8 cellular contexts compared by ENCODE assay signal in the genomic region with DNA sequence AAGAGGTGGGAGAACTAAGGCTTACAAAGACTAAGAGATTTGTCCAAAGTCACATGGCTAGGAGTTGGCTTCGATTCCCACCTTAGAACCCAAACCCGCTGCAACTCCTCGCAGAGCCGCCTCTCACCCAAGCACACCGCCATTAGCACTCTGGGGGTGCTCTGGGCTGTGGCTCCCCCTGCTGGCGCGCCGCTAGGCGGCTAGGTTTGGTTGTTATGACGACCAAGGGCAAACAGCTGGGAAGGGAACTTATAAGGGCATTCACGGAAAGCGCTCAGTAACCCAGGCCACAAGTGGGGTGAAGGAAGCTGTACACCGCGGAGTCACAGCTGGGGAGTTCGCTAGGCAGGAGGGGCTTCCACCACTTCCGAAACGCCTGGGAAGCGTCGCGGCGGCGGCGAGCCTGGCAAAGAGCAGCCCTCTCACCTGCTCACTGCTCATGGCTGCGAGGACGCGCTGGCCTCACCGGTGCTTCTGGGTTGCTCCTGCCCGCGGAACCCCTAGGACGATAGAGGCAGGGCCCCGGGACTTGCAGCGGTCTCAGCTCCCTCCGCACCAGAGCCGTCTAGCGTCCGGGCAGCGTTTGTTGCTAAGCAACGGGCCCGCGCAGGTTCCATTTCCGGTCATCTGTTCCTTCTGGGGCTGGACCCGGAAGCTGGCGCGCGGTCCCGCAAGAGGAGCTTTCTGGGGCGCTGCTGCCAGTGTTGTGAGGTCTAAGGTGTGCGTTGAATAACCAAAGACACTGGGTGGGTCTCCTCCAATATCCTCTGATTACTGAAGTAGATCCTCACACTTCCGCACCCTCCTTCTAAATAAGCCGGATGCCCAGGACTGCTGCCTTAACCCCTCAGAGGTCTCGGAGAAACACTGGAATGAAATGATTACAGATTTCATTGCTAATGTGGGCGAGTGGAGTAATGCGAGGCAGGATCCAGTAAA. TPM values are rescaled to one million over a fixed set of nuclear protein-coding genes. Genes with fewer than 3 reads are reported as not detected.
DNase-seq lines count a peak whose midpoint lies in the region; ATAC-seq, FAIRE-seq and TF ChIP-seq lines count a peak whose summit lies in the region.

TSS of gene DNAH7 (minus strand) at position 567 of the 939 bp plus-strand sequence. CDS start at position 441, 126 bp downstream.

- H3K36me3 ChIP-seq in Caco-2 (ENCODE audit: control insufficient read depth, insufficient read depth, low read length): no peaks in the 10 kb centered on the region
- no peaks in the 10 kb centered on the region for H3K36me3 ChIP-seq in endodermal cell (ENCODE audit: control insufficient read depth, insufficient read depth, low read length)
- no peaks in the 10 kb centered on the region for H3K36me3 ChIP-seq in mesendoderm (ENCODE audit: control insufficient read depth, insufficient read depth, low read length)

- H3K27me3 ChIP-seq in Caco-2 (replicated peaks; ENCODE audit: control insufficient read depth, insufficient read depth, low read length): no peaks in the 10 kb centered on the region
- peaks cover 34% of the 10 kb centered on the region for H3K27me3 ChIP-seq in endodermal cell (ENCODE audit: control insufficient read depth, insufficient read depth, low read length, poor library complexity, severe bottlenecking)
- no peaks in the 10 kb centered on the region for H3K27me3 ChIP-seq in mesendoderm (ENCODE audit: insufficient read depth, low read length, poor library complexity)

- H3K4me1 Mint-ChIP-seq in Caco-2 (ENCODE audit: low read depth, unreplicated experiment) (no peaks in the 10 kb centered on the region), endodermal cell (peaks cover 3% of the 10 kb centered on the region)
- peaks cover 18% of the 10 kb centered on the region for H3K4me1 Mint-ChIP-seq in activated CD8-positive, alpha-beta memory T cell treated with anti-CD3 and anti-CD28 coated beads, Interleukin-2, amount 10 ng/mL, durations not matched to agents 7 days and 5 days

- H3K4me1 ChIP-seq in Caco-2 (peaks cover 4% of the 10 kb centered on the region; the same call in 1 of the 2 replicates), endodermal cell (ENCODE audit: control insufficient read depth, insufficient read depth, low read length) (peaks cover 2% of the 10 kb centered on the region), mesendoderm (ENCODE audit: control insufficient read depth, low read depth, low read length) (no peaks in the 10 kb centered on the region)

- H3K4me3 Mint-ChIP-seq in Caco-2 (ENCODE audit: unreplicated experiment) (peak within 1 kb of the TSS; percentile 90), endodermal cell (peak within 1 kb of the TSS; percentile 91)
- H3K4me3 Mint-ChIP-seq in activated CD8-positive, alpha-beta memory T cell treated with anti-CD3 and anti-CD28 coated beads, Interleukin-2, amount 10 ng/mL, durations not matched to agents 7 days and 5 days: peak within 1 kb of the TSS; percentile 76

- peak; percentile 99 for ATAC-seq in GM21367 (IDR thresholded peaks at IDR 0.05; ENCODE audit: unreplicated experiment)
- peak; percentile 93 for ATAC-seq in activated CD8-positive, alpha-beta memory T cell treated with anti-CD3 and anti-CD28 coated beads, Interleukin-2, amount 10 ng/mL, durations not matched to agents 7 days and 5 days

- H3K79me1 ChIP-seq in mesendoderm (ENCODE audit: low read length): no peaks in the 10 kb centered on the region

- peak within 1 kb of the TSS; percentile 85 for H3K56ac ChIP-seq in mesendoderm (ENCODE audit: low read length)

- H3K4me3 ChIP-seq in Caco-2 (ENCODE audit: low read depth, low read length): peak within 1 kb of the TSS; percentile 75
- peak within 1 kb of the TSS; percentile 86 for H3K4me3 ChIP-seq in endodermal cell (ENCODE audit: low read length)
- peak within 1 kb of the TSS; percentile 78 for H3K4me3 ChIP-seq in mesendoderm (ENCODE audit: low read length)

- FAIRE-seq in HTR-8/SVneo (lab: Jason Lieb, UNC): peak; percentile 33

- TF ChIP-seq CTCF in Caco-2 (IDR thresholded peaks at IDR 0.05; ENCODE audit: insufficient read depth in 1 of 2, low read depth in 1 of 2, low read length in 1 of 2, severe bottlenecking in 1 of 2, unreplicated experiment in 1 of 2): peak; percentile 86 to 97
- peak; percentile 96 for TF ChIP-seq CTCF in endodermal cell (conservative IDR thresholded peaks at IDR 0.05)

- no peak within 1 kb of the TSS for H3K18ac ChIP-seq in mesendoderm (ENCODE audit: low read length)

- CTCF ChIA-PET in Caco-2 (lab: Charles Lee): interaction anchor here (0.6 to 1.7 kb wide), 9 partner anchors 9 to 412 kb away, joined by 3 to 22 read pairs (median 3); partner anchors contain the start of gene SLC39A10
- CTCF ChIA-PET in activated CD8-positive, alpha-beta memory T cell treated with anti-CD3 and anti-CD28 coated beads, Interleukin-2, amount 10 ng/mL, durations not matched to agents 7 days and 5 days (lab: Charles Lee): interaction anchor here (0.6 to 4.0 kb wide), 42 partner anchors 9 to 1603 kb away, joined by 3 to 85 read pairs (median 3); partner anchors contain the start of gene CCDC150

- H4K8ac ChIP-seq in mesendoderm (ENCODE audit: low read depth, low read length): no peak within 1 kb of the TSS

- TSS peak; percentile 33 for BruUV-seq in Caco-2 (replicated peaks; lab: Mats Ljungman, UMichigan)

- 8 to 10% methylated on average over 43 to 53 of the region's 53 CpGs for WGBS in endodermal cell (ENCODE audit: insufficient coverage in 1 of 2, insufficient read length in 1 of 2), 2 experiments
- WGBS in mesendoderm (ENCODE audit: extremely low coverage, insufficient coverage, low lambda C conversion rate): no CpG with 5 or more reads among the region's 53 CpGs

- no peak within 1 kb of the TSS for H2AK5ac ChIP-seq in mesendoderm (ENCODE audit: low read length)

- H3K4me2 ChIP-seq in mesendoderm (ENCODE audit: low read length): peak within 1 kb of the TSS; percentile 77

- H3K9me3 Mint-ChIP-seq in Caco-2 (ENCODE audit: unreplicated experiment) (no peaks in the 10 kb centered on the region), endodermal cell (no peaks in the 10 kb centered on the region)
- H3K9me3 Mint-ChIP-seq in activated CD8-positive, alpha-beta memory T cell treated with anti-CD3 and anti-CD28 coated beads, Interleukin-2, amount 10 ng/mL, durations not matched to agents 7 days and 5 days (ENCODE audit: low read depth): no peaks in the 10 kb centered on the region

- intact Hi-C loops in Caco-2 (cut with micrococcal nuclease; ENCODE audit: unreplicated experiment): loop anchor here (1.0 to 10.0 kb wide), 5 partner anchors 211 to 754 kb away; partner anchors contain the start of gene SLC39A10

- no peak within 1 kb of the TSS for H2BK120ac ChIP-seq in mesendoderm (ENCODE audit: low read depth, low read length)

- peak; percentile 89 to 94 for DNase-seq in Caco-2
- DNase-seq in HTR-8/SVneo (ENCODE audit: insufficient read length, low spot score): peak; percentile 78
- peak; percentile 87 to 90 for DNase-seq in NOMO-1 (lab: John Stamatoyannopoulos, UW; ENCODE audit: unreplicated experiment in 2 of 2)
- DNase-seq in activated CD8-positive, alpha-beta memory T cell treated with anti-CD3 and anti-CD28 coated beads, Interleukin-2, amount 10 ng/mL, durations not matched to agents 7 days and 5 days: peak; percentile 96
- DNase-seq in endodermal cell: peak; percentile 96
- peak; percentile 92 for DNase-seq in mesendoderm
- peak; percentile 79 for DNase-seq in stimulated activated CD8-positive, alpha-beta memory T cell treated with anti-CD3 and anti-CD28 coated beads, Interleukin-12 subunit alpha, Interleukin-12 subunit beta, amount 100 ng/mL, for 4 hours (ENCODE audit: low read depth)

- H3K27ac ChIP-seq in endodermal cell (ENCODE audit: low read depth, low read length) (peak within 1 kb of the TSS; percentile 76), mesendoderm (ENCODE audit: low read depth, low read length) (no peak within 1 kb of the TSS)

- H3K36me3 Mint-ChIP-seq in Caco-2 (ENCODE audit: insufficient read depth, unreplicated experiment): no peaks in the 10 kb centered on the region
- no peaks in the 10 kb centered on the region for H3K36me3 Mint-ChIP-seq in activated CD8-positive, alpha-beta memory T cell treated with anti-CD3 and anti-CD28 coated beads, Interleukin-2, amount 10 ng/mL, durations not matched to agents 7 days and 5 days
- no peaks in the 10 kb centered on the region for H3K36me3 Mint-ChIP-seq in endodermal cell (ENCODE audit: low read depth)

- H3K27me3 Mint-ChIP-seq in Caco-2 (ENCODE audit: insufficient read depth, unreplicated experiment) (peaks cover 3% of the 10 kb centered on the region), endodermal cell (ENCODE audit: insufficient read depth) (peaks cover 2% of the 10 kb centered on the region)
- H3K27me3 Mint-ChIP-seq in activated CD8-positive, alpha-beta memory T cell treated with anti-CD3 and anti-CD28 coated beads, Interleukin-2, amount 10 ng/mL, durations not matched to agents 7 days and 5 days: peaks cover 12% of the 10 kb centered on the region

- POLR2A ChIA-PET in Caco-2 (lab: Charles Lee): interaction anchor here (0.6 to 1.4 kb wide), 3 partner anchors 8 to 412 kb away, joined by 3 to 4 read pairs (median 3); partner anchors contain the start of gene SLC39A10

- H3K9me3 ChIP-seq in Caco-2 (no peaks in the 10 kb centered on the region; the same call in 1 of the 2 replicates), endodermal cell (ENCODE audit: control insufficient read depth, low read length) (no peaks in the 10 kb centered on the region)

- H3K79me2 ChIP-seq in mesendoderm (ENCODE audit: control insufficient read depth, insufficient read depth, low read length): no peaks in the 10 kb centered on the region

- H3K27ac Mint-ChIP-seq in Caco-2 (ENCODE audit: unreplicated experiment): peak within 1 kb of the TSS; percentile 97
- H3K27ac Mint-ChIP-seq in activated CD8-positive, alpha-beta memory T cell treated with anti-CD3 and anti-CD28 coated beads, Interleukin-2, amount 10 ng/mL, durations not matched to agents 7 days and 5 days: peak within 1 kb of the TSS; percentile 75
- H3K27ac Mint-ChIP-seq in endodermal cell: peak within 1 kb of the TSS; percentile 97

- H3K4ac ChIP-seq in mesendoderm (ENCODE audit: low read depth, low read length): no peak within 1 kb of the TSS

- H4K5ac ChIP-seq in mesendoderm (ENCODE audit: low read length): peak within 1 kb of the TSS; percentile 8

- no peak within 1 kb of the TSS for H3K23ac ChIP-seq in mesendoderm (ENCODE audit: low read length)

- no peak within 1 kb of the TSS for H2BK5ac ChIP-seq in mesendoderm (ENCODE audit: low read length)

- H3K9ac ChIP-seq in endodermal cell (ENCODE audit: extremely low read depth, low read length, poor library complexity, severe bottlenecking) (peak within 1 kb of the TSS; percentile 90), mesendoderm (ENCODE audit: low read length) (peak within 1 kb of the TSS; percentile 72)

- H2BK15ac ChIP-seq in mesendoderm (replicated peaks; ENCODE audit: low read depth): no peak within 1 kb of the TSS

RNA-seq across cellular contexts. Expression of gene DNAH7, which starts in this region (rescaled TPM):
- total RNA-seq in Caco-2 (2022): 0.16 and 0.30 TPM in 2 replicates
- under 1 TPM in 1 of 2 experiments, not detected in 1; 0.20 TPM for total RNA-seq in activated CD8-positive, alpha-beta memory T cell treated with anti-CD3 and anti-CD28 coated beads, Interleukin-2, amount 10 ng/mL, durations not matched to agents 7 days and 5 days
- 1 to 10 TPM; 1.1 to 1.5 TPM for total RNA-seq in endodermal cell
- 0.68 TPM for polyA plus RNA-seq in endodermal cell (2013, experiment 1 of 2)
- polyA plus RNA-seq in endodermal cell (2013, experiment 2 of 2): 0.75 TPM
- 0.08 TPM for polyA plus RNA-seq in mesendoderm (2013, experiment 1 of 2)
- polyA plus RNA-seq in mesendoderm (2013, experiment 2 of 2): 0.03 TPM

Comparison
In these comparisons a context has a peak if more than half of its experiments do, and no peak if none do; other contexts are left out.
1. Peak in DNase-seq and H3K4me3 ChIP-seq in Caco-2; RNA of the gene not detected or under 1 TPM.
2. Peak in DNase-seq and ATAC-seq in activated CD8-positive, alpha-beta memory T cell treated with anti-CD3 and anti-CD28 coated beads, Interleukin-2, amount 10 ng/mL, durations not matched to agents 7 days and 5 days; RNA of the gene not detected or under 1 TPM.